18 cellular contexts compared by ENCODE assay signal in genomic region chr12:105444050-105444808, GRCh38.
DNase-seq lines count a peak whose midpoint lies in the region; ATAC-seq, FAIRE-seq and TF ChIP-seq lines count a peak whose summit lies in the region.
"Had no signal": no experiment of that assay in that cellular context is flagged by ENCODE, and none has a peak within 500 bp of the region (broad histone marks: within the 10 kb centered on the region; RNA-seq: fewer than 3 reads in every experiment).

No MANE protein-coding gene starts in this region.

- DNase-seq in NCI-H748 (lab: John Stamatoyannopoulos, UW; ENCODE audit: unreplicated experiment) (peak; percentile 49), NCI-H748 treated with DMSO at 0.1 percent for 48 hours (lab: John Stamatoyannopoulos, UW) (no peak), SK-N-SH (no peak), keratinocyte (ENCODE audit: low read depth, low spot score) (no peak), thyroid gland (peak; percentile 19 to 26), NCI-H1417 treated with DMSO at 0.1 percent for 48 hours (lab: John Stamatoyannopoulos, UW) (no peak), GM10266 (ENCODE audit: extremely low spot score) (no peak)
- DNase-seq: 8988T; activated naive CD4-positive, alpha-beta T cell treated with Interleukin-2 at 50 U/mL for 16 hours; caudate nucleus; H9; head of caudate nucleus; left cardiac atrium; MG63; naive B cell; NCI-H2171; SW 1271 had no signal

- POLR2A ChIA-PET in SK-N-SH (lab: Yijun Ruan, JAX), result no interaction called here

- CTCF ChIA-PET in SK-N-SH (lab: Yijun Ruan, JAX), result interaction anchor here (1.4 kb wide), 1 partner anchor 24 kb away, joined by 3 read pairs; no protein-coding TSS in a partner anchor

- H3F3A ChIP-seq in SK-N-SH (replicated peaks; ENCODE audit: insufficient read depth), result peaks cover 23% of the 10 kb centered on the region

- peak overlapping the region; percentile 29; the same call in 1 of the 2 replicates for H3K4me2 ChIP-seq in SK-N-SH
- H3K4me2 ChIP-seq in keratinocyte (ENCODE audit: control insufficient read depth, extremely low read depth, insufficient read depth, low read depth, low read length), result peak overlapping the region; percentile 18

- WGBS in SK-N-SH (ENCODE audit: low lambda C conversion rate), result 72% methylated on average over 15 of the region's 15 CpGs
- WGBS in thyroid gland, 2 donors, result 49 to 67% methylated on average over 15 of the region's 15 CpGs

- TF ChIP-seq POLR2A in thyroid gland (IDR thresholded peaks at IDR 0.05), result no peak

- H2AFZ ChIP-seq in SK-N-SH (ENCODE audit: low read depth), result peak overlapping the region; percentile 70
- no peak overlapping the region for H2AFZ ChIP-seq in keratinocyte (ENCODE audit: control insufficient read depth, low read length)

- no peaks in the 10 kb centered on the region for H3K9me2 ChIP-seq in SK-N-SH

- H4K20me1 ChIP-seq in SK-N-SH (ENCODE audit: insufficient read depth) (no peaks in the 10 kb centered on the region), keratinocyte (ENCODE audit: control insufficient read depth, extremely low read depth, insufficient read depth, low read length) (no peaks in the 10 kb centered on the region)

- no peak for TF ChIP-seq RAD21 in SK-N-SH (IDR thresholded peaks at IDR 0.05; ENCODE audit: low read length)

- no peak overlapping the region; the same call in 1 of the 2 replicates for H3K9ac ChIP-seq in SK-N-SH
- peak overlapping the region; percentile 28 for H3K9ac ChIP-seq in keratinocyte (ENCODE audit: control insufficient read depth, extremely low read depth, insufficient read depth, low read length)

- intact Hi-C loops in thyroid gland (cut with DNase I), result no loop called here

- H3K36me3 ChIP-seq in SK-N-SH (replicated peaks in 1 of 2; ENCODE audit: control insufficient read depth in 1 of 2, insufficient read depth in 2 of 2, low read length in 1 of 2), result no peaks in the 10 kb centered on the region
- no peaks in the 10 kb centered on the region for H3K36me3 ChIP-seq in keratinocyte (ENCODE audit: control insufficient read depth in 2 of 2, extremely low read depth in 1 of 2, insufficient read depth in 2 of 2, low read length in 2 of 2)
- H3K36me3 ChIP-seq in thyroid gland, result no peaks in the 10 kb centered on the region
- H3K36me3 ChIP-seq: MG63 had no signal

- TF ChIP-seq CTCF in SK-N-SH (IDR thresholded peaks at IDR 0.05), result no peak
- no peak for TF ChIP-seq CTCF in keratinocyte (optimal IDR thresholded peaks at IDR 0.05 in 1 of 3, IDR thresholded peaks at IDR 0.05 in 1 of 3, conservative IDR thresholded peaks at IDR 0.05 in 1 of 3; ENCODE audit: extremely low read depth in 1 of 3, insufficient read depth in 2 of 3, low read length in 3 of 3)
- TF ChIP-seq CTCF in thyroid gland (IDR thresholded peaks at IDR 0.05), result no peak
- no peak for TF ChIP-seq CTCF in GM10266 (IDR thresholded peaks at IDR 0.05; ENCODE audit: control insufficient read depth, insufficient read depth, low read depth, missing control alignments)

- H3K27me3 ChIP-seq in SK-N-SH (ENCODE audit: insufficient read depth) (no peaks in the 10 kb centered on the region), keratinocyte (ENCODE audit: control insufficient read depth, extremely low read depth, insufficient read depth, low read length) (no peaks in the 10 kb centered on the region), thyroid gland (no peaks in the 10 kb centered on the region)
- H3K27me3 ChIP-seq: MG63 had no signal

- no peak for TF ChIP-seq EP300 in SK-N-SH (IDR thresholded peaks at IDR 0.05; ENCODE audit: borderline replicate concordance in 1 of 2, low read depth in 1 of 2, low read length in 1 of 2)

- FAIRE-seq in keratinocyte (lab: Jason Lieb, UNC), result no peak

- H3K4me1 ChIP-seq in SK-N-SH (ENCODE audit: control insufficient read depth in 1 of 2, insufficient read depth in 2 of 2, low read depth in 1 of 2, low read length in 1 of 2), result peaks cover 0 to 22% of the 10 kb centered on the region in 2 experiments; a peak in 3 of 4 replicates
- H3K4me1 ChIP-seq in keratinocyte (ENCODE audit: control insufficient read depth, extremely low read depth, insufficient read depth, low read length), result peaks cover 30% of the 10 kb centered on the region
- H3K4me1 ChIP-seq in thyroid gland, result peaks cover 0 to 7% of the 10 kb centered on the region in 2 donors

- H3K9me1 ChIP-seq in keratinocyte (ENCODE audit: control insufficient read depth, extremely low read depth, insufficient read depth, low read length), result no peaks in the 10 kb centered on the region

- H3K4me3 ChIP-seq in SK-N-SH (ENCODE audit: low read depth in 2 of 2, low read length in 1 of 2), result no peak overlapping the region
- H3K4me3 ChIP-seq in keratinocyte (ENCODE audit: control insufficient read depth in 2 of 3, extremely low read depth in 1 of 3, insufficient read depth in 2 of 3, low read depth in 1 of 3, low read length in 3 of 3), result no peak overlapping the region
- no peak overlapping the region for H3K4me3 ChIP-seq in thyroid gland (replicated peaks in 1 of 3)
- H3K4me3 ChIP-seq: MG63 had no signal

- H3K9me3 ChIP-seq in SK-N-SH, result peaks cover 3% of the 10 kb centered on the region; the same call in 1 of the 2 replicates
- H3K9me3 ChIP-seq in keratinocyte (ENCODE audit: control insufficient read depth, low read depth, low read length), result no peaks in the 10 kb centered on the region
- H3K9me3 ChIP-seq in thyroid gland, result no peaks in the 10 kb centered on the region
- H3K9me3 ChIP-seq: MG63 had no signal

- no peak for ATAC-seq in HG03469 (IDR thresholded peaks at IDR 0.05; ENCODE audit: unreplicated experiment)
- ATAC-seq: left cardiac atrium had no signal

- dilution Hi-C loops in keratinocyte (cut with MboI; ENCODE audit: extremely low pct_ligation_motif_present, low sequenced_read_pairs), result no loop called here

- H3K79me2 ChIP-seq in SK-N-SH (ENCODE audit: insufficient read depth) (no peaks in the 10 kb centered on the region), keratinocyte (ENCODE audit: control insufficient read depth, insufficient read depth, low read length) (no peaks in the 10 kb centered on the region)

- H3K27ac ChIP-seq in SK-N-SH (ENCODE audit: low read depth in 2 of 2, low read length in 1 of 2) (peak overlapping the region in 1 of 2 experiments; percentile 65; a peak in 2 of 4 replicates), keratinocyte (ENCODE audit: control insufficient read depth, insufficient read depth, low read length) (peak overlapping the region; percentile 77), thyroid gland (no peak overlapping the region)

TF ChIP-seq in SK-N-SH, 30 proteins besides CTCF, POLR2A, EP300 and RAD21:
- TF ChIP-seq CHD2 (IDR thresholded peaks at IDR 0.05; ENCODE audit: low read length, partially characterized antibody) (no peak), REST (IDR thresholded peaks at IDR 0.05; ENCODE audit: low read depth, low read length) (no peak), RFX5 (IDR thresholded peaks at IDR 0.05; ENCODE audit: low read length) (no peak), FOXJ3 (CRISPR knock-in tag; IDR thresholded peaks at IDR 0.05) (no peak), USF2 (IDR thresholded peaks at IDR 0.05; ENCODE audit: borderline replicate concordance, low read depth, low read length) (no peak), FOSL2 (IDR thresholded peaks at IDR 0.05; ENCODE audit: borderline replicate concordance, low read depth) (no peak)

Comparison
In these comparisons a context has a peak if more than half of its experiments do, and no peak if none do; other contexts are left out.
1. DNase-seq: peak in NCI-H748 (single experiment) and thyroid gland (2 of 2); none in NCI-H748 treated with DMSO at 0.1 percent for 48 hours (single experiment), SK-N-SH (single experiment), keratinocyte (single experiment), NCI-H1417 treated with DMSO at 0.1 percent for 48 hours (single experiment) and GM10266 (single experiment).